In genomic region chr4:19063662-19064061, GRCh38 we compare ENCODE assay signal across 22 cellular contexts.
"Had no signal": no experiment of that assay in that cellular context is flagged by ENCODE, and none has a peak within 500 bp of the region (broad histone marks: within the 10 kb centered on the region; RNA-seq: fewer than 3 reads in every experiment).

No MANE protein-coding gene starts in this region.

- H3K4me3 ChIP-seq: esophagus muscularis mucosa, gastrocnemius medialis, heart right ventricle, lung, psoas muscle, right lobe of liver, tibial artery, upper lobe of left lung, uterus had no signal

- DNase-seq: effector memory CD4-positive, alpha-beta T cell; gastrocnemius medialis; heart right ventricle; kidney; left cardiac atrium; left ventricle myocardium superior; mesenchymal stem cell; naive thymus-derived CD4-positive, alpha-beta T cell; nephron progenitor cell; psoas muscle; retina; right lobe of liver; stimulated activated CD4-positive, alpha-beta T cell treated with anti-CD3 and anti-CD28 coated beads, Interleukin-4, amount 100 ng/mL, for 24 hours; tibial artery; upper lobe of left lung; uterus had no signal

- H3K4me3 Mint-ChIP-seq: naive thymus-derived CD4-positive, alpha-beta T cell; nephron progenitor cell; stimulated activated memory B cell treated with anti-CD40 and anti-IgM and Interleukin-4, amounts not matched to agents 10 μg/mL and 1 μg/mL and 100 μg/mL, for 72 hours; stimulated activated naive CD8-positive, alpha-beta T cell treated with anti-CD3 and anti-CD28 coated beads, Interleukin-15, Interleukin-2, amounts not matched to agents 100 ng/mL and 50 ng/mL, for 24 hours had no signal

- H3K9me3 ChIP-seq: gastrocnemius medialis, neutrophil, right lobe of liver, tibial artery, uterus had no signal

- H3K4me1 ChIP-seq: esophagus muscularis mucosa, gastrocnemius medialis, heart right ventricle, psoas muscle, right lobe of liver, tibial artery, upper lobe of left lung, uterus had no signal

- H3K27ac Mint-ChIP-seq: nephron progenitor cell; stimulated activated memory B cell treated with anti-CD40 and anti-IgM and Interleukin-4, amounts not matched to agents 10 μg/mL and 1 μg/mL and 100 μg/mL, for 72 hours; stimulated activated naive CD8-positive, alpha-beta T cell treated with anti-CD3 and anti-CD28 coated beads, Interleukin-15, Interleukin-2, amounts not matched to agents 100 ng/mL and 50 ng/mL, for 24 hours had no signal

- H3K4me1 Mint-ChIP-seq: naive thymus-derived CD4-positive, alpha-beta T cell; nephron progenitor cell; stimulated activated memory B cell treated with anti-CD40 and anti-IgM and Interleukin-4, amounts not matched to agents 10 μg/mL and 1 μg/mL and 100 μg/mL, for 72 hours had no signal

- H3K27ac ChIP-seq: epithelial cell of prostate, esophagus muscularis mucosa, gastrocnemius medialis, heart right ventricle, neutrophil, psoas muscle, right lobe of liver, tibial artery, upper lobe of left lung, uterus had no signal

- H3K27me3 ChIP-seq: esophagus muscularis mucosa, gastrocnemius medialis, neutrophil, right lobe of liver, tibial artery, upper lobe of left lung, uterus had no signal

- H3K36me3 ChIP-seq: esophagus muscularis mucosa, gastrocnemius medialis, heart right ventricle, neutrophil, right lobe of liver, tibial artery, upper lobe of left lung, uterus had no signal

- H3K27me3 Mint-ChIP-seq: stimulated activated memory B cell treated with anti-CD40 and anti-IgM and Interleukin-4, amounts not matched to agents 10 μg/mL and 1 μg/mL and 100 μg/mL, for 72 hours; stimulated activated naive CD8-positive, alpha-beta T cell treated with anti-CD3 and anti-CD28 coated beads, Interleukin-15, Interleukin-2, amounts not matched to agents 100 ng/mL and 50 ng/mL, for 24 hours had no signal

- H3K36me3 Mint-ChIP-seq: stimulated activated memory B cell treated with anti-CD40 and anti-IgM and Interleukin-4, amounts not matched to agents 10 μg/mL and 1 μg/mL and 100 μg/mL, for 72 hours had no signal

- ATAC-seq: gastrocnemius medialis; heart right ventricle; left cardiac atrium; left ventricle myocardium superior; naive thymus-derived CD4-positive, alpha-beta T cell; psoas muscle; right lobe of liver; stimulated activated memory B cell treated with anti-CD40 and anti-IgM and Interleukin-4, amounts not matched to agents 10 μg/mL and 1 μg/mL and 100 μg/mL, for 72 hours had no signal
